12 cellular contexts compared by ENCODE assay signal in genomic region chr15:73984208-73984979, GRCh38. TPM values are rescaled to one million over a fixed set of nuclear protein-coding genes. Genes with fewer than 3 reads are reported as not detected.
DNase-seq lines count a peak whose midpoint lies in the region; ATAC-seq and TF ChIP-seq lines count a peak whose summit lies in the region.
"Had no signal": no experiment of that assay in that cellular context is flagged by ENCODE, and none has a peak within 500 bp of the region (broad histone marks: within the 10 kb centered on the region; RNA-seq: fewer than 3 reads in every experiment).

No MANE protein-coding gene starts in this region.

- H3K9me3 ChIP-seq in adipocyte (ENCODE audit: control insufficient read depth, low read length) (no peaks in the 10 kb centered on the region), lung (ENCODE audit: control insufficient read depth in 2 of 2, insufficient read depth in 1 of 2, low read length in 1 of 2) (no peaks in the 10 kb centered on the region), suprapubic skin (no peaks in the 10 kb centered on the region)
- H3K9me3 ChIP-seq: A549, body of pancreas had no signal

- ATAC-seq in lung (ENCODE audit: insufficient read depth, low FRiP score) (no peak), GM19023 (IDR thresholded peaks at IDR 0.05; ENCODE audit: unreplicated experiment) (no peak)
- ATAC-seq in natural killer cell treated with Interleukin-12 subunit alpha and Interleukin-12 subunit beta and Interleukin-15 and Interleukin-18, amount 100 ng/mL, for 72 hours = no peak
- ATAC-seq: body of pancreas had no signal

- H3K4me3 Mint-ChIP-seq in T-helper 1 cell treated with Interleukin-12 subunit alpha and Interleukin-12 subunit beta and Interleukin-4 antibody, amounts not matched to agents 30 μg/mL and 1 μg/mL, for 36 hours = no peak overlapping the region
- no peak overlapping the region for H3K4me3 Mint-ChIP-seq in natural killer cell treated with Interleukin-12 subunit alpha and Interleukin-12 subunit beta and Interleukin-15 and Interleukin-18, amount 100 ng/mL, for 72 hours

- peaks cover 56% of the 10 kb centered on the region for H3K4me1 Mint-ChIP-seq in T-helper 1 cell treated with Interleukin-12 subunit alpha and Interleukin-12 subunit beta and Interleukin-4 antibody, amounts not matched to agents 30 μg/mL and 1 μg/mL, for 36 hours (ENCODE audit: low read depth)
- peaks cover 8% of the 10 kb centered on the region in 2 donors for H3K4me1 Mint-ChIP-seq in natural killer cell treated with Interleukin-12 subunit alpha and Interleukin-12 subunit beta and Interleukin-15 and Interleukin-18, amount 100 ng/mL, for 72 hours (ENCODE audit: low read depth in 2 of 2)

- H3K4me3 ChIP-seq in adipocyte (ENCODE audit: low read length) (no peak overlapping the region), lung (no peak overlapping the region), suprapubic skin (no peak overlapping the region)
- H3K4me3 ChIP-seq: A549, body of pancreas had no signal

- H3K36me3 Mint-ChIP-seq in T-helper 1 cell treated with Interleukin-12 subunit alpha and Interleukin-12 subunit beta and Interleukin-4 antibody, amounts not matched to agents 30 μg/mL and 1 μg/mL, for 36 hours (ENCODE audit: low read depth) = peaks cover 12% of the 10 kb centered on the region
- no peaks in the 10 kb centered on the region for H3K36me3 Mint-ChIP-seq in natural killer cell treated with Interleukin-12 subunit alpha and Interleukin-12 subunit beta and Interleukin-15 and Interleukin-18, amount 100 ng/mL, for 72 hours

- DNase-seq in T-helper 1 cell (no peak), adipocyte (ENCODE audit: low read depth) (no peak), lung (ENCODE audit: low spot score) (no peak), suprapubic skin (ENCODE audit: low spot score in 2 of 2) (no peak), hippocampal formation (lab: John Stamatoyannopoulos, UW) (no peak)
- DNase-seq in natural killer cell treated with Interleukin-12 subunit alpha and Interleukin-12 subunit beta and Interleukin-15 and Interleukin-18, amount 100 ng/mL, for 72 hours (ENCODE audit: low spot score) = no peak
- DNase-seq: activated CD4-positive, alpha-beta T cell treated with anti-CD3 and anti-CD28 coated beads, Interleukin-2, amount 50 U/mL, for 48 hours; body of pancreas; SIG-M5 had no signal

- TF ChIP-seq EP300 in suprapubic skin (IDR thresholded peaks at IDR 0.05) = no peak

- H3K9me3 Mint-ChIP-seq in T-helper 1 cell treated with Interleukin-12 subunit alpha and Interleukin-12 subunit beta and Interleukin-4 antibody, amounts not matched to agents 30 μg/mL and 1 μg/mL, for 36 hours = no peaks in the 10 kb centered on the region
- H3K9me3 Mint-ChIP-seq in natural killer cell treated with Interleukin-12 subunit alpha and Interleukin-12 subunit beta and Interleukin-15 and Interleukin-18, amount 100 ng/mL, for 72 hours = no peaks in the 10 kb centered on the region

- TF ChIP-seq POLR2A in suprapubic skin (IDR thresholded peaks at IDR 0.05) = no peak

- H3K36me3 ChIP-seq in adipocyte (ENCODE audit: control insufficient read depth, insufficient read depth, low read length, severe bottlenecking) = peaks cover 7% of the 10 kb centered on the region
- H3K36me3 ChIP-seq in lung (ENCODE audit: control insufficient read depth in 2 of 2, insufficient read depth in 2 of 2, low read length in 2 of 2) = peaks cover 0 to 4% of the 10 kb centered on the region in 2 donors
- H3K36me3 ChIP-seq in suprapubic skin = peaks cover 11% of the 10 kb centered on the region

- no peak for TF ChIP-seq CTCF in lung (IDR thresholded peaks at IDR 0.05; ENCODE audit: control extremely low read depth, extremely low read depth)
- no peak for TF ChIP-seq CTCF in suprapubic skin (IDR thresholded peaks at IDR 0.05)

- peaks cover 81% of the 10 kb centered on the region for H3K4me1 ChIP-seq in adipocyte (ENCODE audit: control insufficient read depth, insufficient read depth, low read length)
- peaks cover 28 to 51% of the 10 kb centered on the region in 2 donors for H3K4me1 ChIP-seq in lung (ENCODE audit: control insufficient read depth in 2 of 2, insufficient read depth in 2 of 2, low read length in 2 of 2)
- H3K4me1 ChIP-seq in suprapubic skin = peaks cover 85% of the 10 kb centered on the region

- H3K27me3 Mint-ChIP-seq in T-helper 1 cell treated with Interleukin-12 subunit alpha and Interleukin-12 subunit beta and Interleukin-4 antibody, amounts not matched to agents 30 μg/mL and 1 μg/mL, for 36 hours (ENCODE audit: low read depth) = no peaks in the 10 kb centered on the region
- peaks cover 0 to 6% of the 10 kb centered on the region in 2 donors for H3K27me3 Mint-ChIP-seq in natural killer cell treated with Interleukin-12 subunit alpha and Interleukin-12 subunit beta and Interleukin-15 and Interleukin-18, amount 100 ng/mL, for 72 hours

- peak overlapping the region; percentile 82 to 95 for H3K27ac ChIP-seq in lung (ENCODE audit: low read depth in 1 of 2, low read length in 1 of 2)
- H3K27ac ChIP-seq in suprapubic skin = peak overlapping the region; percentile 92

- peak overlapping the region; percentile 88 for H3K9ac ChIP-seq in adipocyte (ENCODE audit: low read length)

- WGBS in lung, 2 donors = 66 to 71% methylated on average over 13 of the region's 13 CpGs
- 82% methylated on average over 12 of the region's 13 CpGs for WGBS in suprapubic skin

- H3K27me3 ChIP-seq in adipocyte (replicated peaks; ENCODE audit: control insufficient read depth, insufficient read depth, low read length) (no peaks in the 10 kb centered on the region), lung (ENCODE audit: control insufficient read depth, insufficient read depth) (no peaks in the 10 kb centered on the region), suprapubic skin (no peaks in the 10 kb centered on the region)
- H3K27me3 ChIP-seq: body of pancreas had no signal

- peak overlapping the region; percentile 53 for H3K27ac Mint-ChIP-seq in T-helper 1 cell treated with Interleukin-12 subunit alpha and Interleukin-12 subunit beta and Interleukin-4 antibody, amounts not matched to agents 30 μg/mL and 1 μg/mL, for 36 hours
- no peak overlapping the region for H3K27ac Mint-ChIP-seq in natural killer cell treated with Interleukin-12 subunit alpha and Interleukin-12 subunit beta and Interleukin-15 and Interleukin-18, amount 100 ng/mL, for 72 hours

RNA-seq across cellular contexts. Expression of gene STOML1, which starts 7.7 kb away (rescaled TPM):
- total RNA-seq in lung (10 to 100 TPM; 10.3 to 30.5 TPM), suprapubic skin (10 to 100 TPM in 3 of 4 donors, 1 to 10 TPM in 1; 9.7 to 25.3 (median 10.7) TPM)
- 10 to 100 TPM; 23.4 to 35.4 TPM for polyA plus RNA-seq in lung
- total RNA-seq in natural killer cell treated with Interleukin-12 subunit alpha and Interleukin-12 subunit beta and Interleukin-15 and Interleukin-18, amount 100 ng/mL, for 72 hours = 10 to 100 TPM; 14.3 to 17.9 TPM

RNA-seq across cellular contexts. Expression of gene PML, which starts 10.1 kb away (rescaled TPM):
- total RNA-seq in lung = 10 to 100 TPM; 77.5 to 80.5 TPM
- 10 to 100 TPM; 33.9 to 44.2 TPM for polyA plus RNA-seq in lung
- 100 to 1,000 TPM in 1 of 4 donors, 10 to 100 TPM in 3; 59.2 to 111 (median 82.5) TPM for total RNA-seq in suprapubic skin
- total RNA-seq in natural killer cell treated with Interleukin-12 subunit alpha and Interleukin-12 subunit beta and Interleukin-15 and Interleukin-18, amount 100 ng/mL, for 72 hours = 10 to 100 TPM; 62.6 to 72.3 TPM

RNA-seq across cellular contexts. Expression of gene LOXL1, which starts 58.1 kb away (rescaled TPM):
- total RNA-seq in lung = 10 to 100 TPM; 13.1 to 25.3 TPM
- 10 to 100 TPM in 1 of 2 donors, 1 to 10 TPM in 1; 9.4 to 15.5 TPM for polyA plus RNA-seq in lung
- total RNA-seq in suprapubic skin = 10 to 100 TPM in 1 of 4 donors, 1 to 10 TPM in 3; 4.3 to 12.1 (median 7.3) TPM
- total RNA-seq in natural killer cell treated with Interleukin-12 subunit alpha and Interleukin-12 subunit beta and Interleukin-15 and Interleukin-18, amount 100 ng/mL, for 72 hours = 1 to 10 TPM in 1 of 2 donors, under 1 TPM in 1; 0.36 to 4.3 TPM
